Comparison of ENCODE assay signal across 1 cellular context in the genomic region with DNA sequence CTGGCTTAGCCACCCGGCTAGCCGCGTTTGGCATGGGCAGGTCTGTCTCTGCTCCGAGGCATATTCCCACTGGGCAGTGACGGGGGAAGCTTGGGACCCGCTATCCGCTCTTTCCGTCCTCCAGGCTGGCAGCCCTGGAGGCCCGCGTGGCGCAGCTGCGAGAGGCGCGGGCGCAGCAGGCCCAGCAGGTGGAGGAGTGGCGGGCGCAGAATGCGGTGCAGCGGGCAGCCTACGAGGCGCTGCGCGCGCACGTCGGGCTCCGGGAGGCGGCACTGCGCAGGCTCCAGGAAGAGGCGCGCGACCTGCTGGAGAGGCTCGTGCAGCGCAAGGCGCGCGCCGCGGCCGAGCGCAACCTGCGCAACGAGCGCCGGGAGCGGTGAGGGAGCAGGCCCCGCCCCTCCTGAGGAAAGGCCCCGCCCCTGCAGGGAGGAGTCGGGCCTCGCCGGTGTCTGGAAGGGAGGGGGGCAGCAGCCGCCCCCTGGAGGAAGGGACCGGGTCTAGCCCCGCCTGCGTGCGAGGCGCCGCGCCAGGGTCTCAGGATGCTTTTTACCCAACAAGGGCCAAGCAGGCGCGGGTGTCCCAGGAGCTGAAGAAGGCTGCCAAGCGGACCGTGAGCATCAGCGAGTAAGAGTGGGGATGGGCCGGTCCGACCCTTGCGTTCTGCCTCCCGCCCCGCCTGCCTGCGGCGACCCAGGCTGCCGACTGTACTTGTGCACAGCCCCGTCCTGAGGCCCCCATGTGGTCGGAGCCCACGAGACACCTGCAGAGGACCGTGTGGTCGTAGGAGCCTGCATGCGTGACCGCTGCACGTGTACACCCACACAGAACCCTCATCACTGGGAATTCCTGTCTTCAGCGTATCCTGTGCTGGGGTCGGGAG.
TF ChIP-seq lines count a peak whose summit lies in the region.

No MANE protein-coding gene starts in this region.

TF ChIP-seq in H1, 55 proteins besides CTCF, POLR2A, EP300 and RAD21 (continued from another document):
- TF ChIP-seq SAP30 (IDR thresholded peaks at IDR 0.05; ENCODE audit: insufficient read depth, insufficient replicate concordance, low read length) (no peak), SIRT6 (IDR thresholded peaks at IDR 0.05; ENCODE audit: low read length) (no peak)
TF ChIP-seq in H1: peak in this region for 19.
